Comparison of ENCODE assay signal across 1 cellular context in genomic region chr19:17215125-17215971, GRCh38.
TF ChIP-seq lines count a peak whose summit lies in the region.

USE1 (plus strand) TSS chr19:17215357; CDS start chr19:17215406, 49 bp downstream.

TF ChIP-seq in K562, 482 proteins besides CTCF, POLR2A, EP300 and RAD21 (continued from another document and continues in another):
- TF ChIP-seq ZNF318 (IDR thresholded peaks at IDR 0.05; ENCODE audit: borderline replicate concordance in 1 of 2, low read depth in 1 of 2): peak in 1 of 2 experiments; percentile 71; a peak in 1 of 4 replicates
- TF ChIP-seq SMARCB1 (IDR thresholded peaks at IDR 0.05; ENCODE audit: insufficient read length, low read depth): no peak
- TF ChIP-seq ZNF431 (CRISPR knock-in tag; IDR thresholded peaks at IDR 0.05): 0 out of 2 replicates have a peak, but pooled peaks have one; percentile 11
- TF ChIP-seq PCBP2 (IDR thresholded peaks at IDR 0.05; ENCODE audit: low read depth, low read length, poor library complexity, severe bottlenecking): no peak
- TF ChIP-seq CREM (IDR thresholded peaks at IDR 0.05; ENCODE audit: low read depth): peak; percentile 71
- no peak for TF ChIP-seq ZNF785 (CRISPR knock-in tag; IDR thresholded peaks at IDR 0.05)
- TF ChIP-seq PRMT5 (CRISPR knock-in tag; IDR thresholded peaks at IDR 0.05): no peak
- TF ChIP-seq BHLHE40 (IDR thresholded peaks at IDR 0.05; ENCODE audit: low read length): peak; percentile 36; the same call in 1 of the 2 replicates
- TF ChIP-seq PATZ1 (CRISPR knock-in tag; IDR thresholded peaks at IDR 0.05; ENCODE audit: borderline replicate concordance): no peak
- TF ChIP-seq ZBED1 (IDR thresholded peaks at IDR 0.05): 0 out of 2 replicates have a peak, but pooled peaks have one; percentile 61
- no peak for TF ChIP-seq BRCA1 (IDR thresholded peaks at IDR 0.05)
- no peak for TF ChIP-seq BRCA1 (CRISPR knock-in tag; IDR thresholded peaks at IDR 0.05)
- no peak for TF ChIP-seq MAFF (IDR thresholded peaks at IDR 0.05; ENCODE audit: low read length)
- no peak for TF ChIP-seq ZNF212 (CRISPR knock-in tag; IDR thresholded peaks at IDR 0.05)
- TF ChIP-seq CTCFL (IDR thresholded peaks at IDR 0.05; ENCODE audit: borderline replicate concordance, insufficient read depth, low read depth, low read length, poor library complexity, severe bottlenecking): no peak
- no peak for TF ChIP-seq ZNF512 (tag; IDR thresholded peaks at IDR 0.05)
- TF ChIP-seq TOE1 (IDR thresholded peaks at IDR 0.05; ENCODE audit: borderline replicate concordance): peak; percentile 75; the same call in 1 of the 2 replicates
- no peak for TF ChIP-seq TOE1 (CRISPR knock-in tag; IDR thresholded peaks at IDR 0.05; ENCODE audit: borderline replicate concordance, low read depth)
- peak; percentile 84 for TF ChIP-seq VEZF1 (CRISPR knock-in tag; IDR thresholded peaks at IDR 0.05)
- TF ChIP-seq RNF219 (CRISPR knock-in tag; IDR thresholded peaks at IDR 0.05): no peak
- TF ChIP-seq PCBP1 (IDR thresholded peaks at IDR 0.05; ENCODE audit: low read depth, low read length, poor library complexity, severe bottlenecking): peak; percentile 78
- no peak for TF ChIP-seq RBM34 (IDR thresholded peaks at IDR 0.05; ENCODE audit: borderline replicate concordance, insufficient read depth, low read length)
- no peak for TF ChIP-seq TEAD2 (tag; IDR thresholded peaks at IDR 0.05)
- no peak for TF ChIP-seq ZNF57 (CRISPR knock-in tag; IDR thresholded peaks at IDR 0.05)
- no peak for TF ChIP-seq ZNF324 (CRISPR knock-in tag; IDR thresholded peaks at IDR 0.05)
- peak; percentile 54 for TF ChIP-seq NELFE (IDR thresholded peaks at IDR 0.05; ENCODE audit: insufficient read depth, insufficient read length)
- TF ChIP-seq ERF (CRISPR knock-in tag; IDR thresholded peaks at IDR 0.05): no peak; the same call in 1 of the 2 replicates
- no peak for TF ChIP-seq ZNF668 (CRISPR knock-in tag; IDR thresholded peaks at IDR 0.05)
- no peak for TF ChIP-seq ZZZ3 (IDR thresholded peaks at IDR 0.05)
- no peak for TF ChIP-seq THRAP3 (IDR thresholded peaks at IDR 0.05; ENCODE audit: borderline replicate concordance)
- peak; percentile 80 for TF ChIP-seq FOXJ2 (tag; IDR thresholded peaks at IDR 0.05)
- no peak for TF ChIP-seq ZNF347 (CRISPR knock-in tag; IDR thresholded peaks at IDR 0.05; ENCODE audit: low read depth)
- TF ChIP-seq ZNF41 (CRISPR knock-in tag; conservative IDR thresholded peaks at IDR 0.05): no peak
- no peak for TF ChIP-seq CEBPZ (IDR thresholded peaks at IDR 0.05; ENCODE audit: borderline replicate concordance, low read depth, low read length)
